Comparison of ENCODE assay signal across 9 cellular contexts in the genomic region with DNA sequence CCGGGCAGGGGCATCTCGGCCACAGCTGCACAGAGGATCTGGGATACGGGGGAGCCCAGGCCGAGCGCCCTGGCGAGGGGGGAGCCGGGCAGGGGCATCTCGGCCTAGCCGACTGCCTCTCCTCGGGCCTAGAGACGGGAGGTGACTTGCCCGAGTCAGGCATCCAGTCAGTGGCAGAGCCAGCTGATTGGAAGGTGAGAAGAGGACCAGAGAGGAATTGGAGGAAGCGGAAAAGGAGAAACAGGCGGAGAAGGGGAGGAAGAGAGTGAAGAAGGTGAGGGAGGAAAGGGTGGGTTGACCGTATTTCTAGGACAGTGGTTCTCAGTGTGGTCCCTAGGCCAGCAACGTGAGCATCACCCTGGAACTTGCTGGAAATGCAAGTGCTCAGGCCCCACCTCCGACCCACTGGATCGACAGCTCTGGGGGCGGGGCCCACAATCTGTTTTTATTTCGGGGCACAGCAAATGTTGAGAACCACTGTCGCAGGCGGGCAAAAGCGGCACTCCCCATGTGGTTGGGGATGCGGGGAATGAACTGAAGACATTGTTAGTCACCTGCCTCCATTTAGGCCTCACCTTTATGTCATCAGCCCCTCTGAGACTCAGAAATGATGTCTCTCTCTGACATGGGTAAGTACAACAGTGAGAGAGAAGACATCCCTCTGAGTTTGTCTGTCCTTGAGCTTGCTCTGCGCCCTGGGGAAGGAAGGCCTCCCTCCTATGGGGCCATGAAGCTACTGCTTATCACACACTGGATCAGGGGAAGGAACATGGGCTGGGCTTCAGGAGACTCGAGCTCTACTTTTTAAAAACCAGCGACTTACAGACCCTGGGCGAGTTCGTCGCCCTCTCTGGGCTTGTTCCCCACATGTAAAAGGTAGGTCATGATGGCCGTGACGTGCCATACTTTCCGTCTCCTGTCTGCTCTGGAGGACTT. TPM values are rescaled to one million over a fixed set of nuclear protein-coding genes. Genes with fewer than 3 reads are reported as not detected.
A peak's percentile ranks its signal among the peaks of the same experiment; 100 is the strongest.
DNase-seq lines count a peak whose midpoint lies in the region; ATAC-seq lines count a peak whose summit lies in the region.
"Had no signal": no experiment of that assay in that cellular context is flagged by ENCODE, and none has a peak within 500 bp of the region (broad histone marks: within the 10 kb centered on the region; RNA-seq: fewer than 3 reads in every experiment).

No MANE protein-coding gene starts in this region.

- CTCF ChIA-PET in activated CD4-positive, alpha-beta memory T cell treated with anti-CD3 and anti-CD28 coated beads, Interleukin-2, amount 10 ng/mL, durations not matched to agents 7 days and 5 days (lab: Charles Lee), result interaction anchor here (0.6 to 4.9 kb wide), 13 partner anchors 9 to 194 kb away, joined by 3 to 58 read pairs (median 3); no protein-coding TSS in a partner anchor
- CTCF ChIA-PET in activated CD4-positive, alpha-beta memory T cell treated with anti-CD3 and anti-CD28 coated beads for 36 hours (lab: Charles Lee), result interaction anchor here (0.6 to 4.9 kb wide), 17 partner anchors 10 to 193 kb away, joined by 3 to 45 read pairs (median 6); partner anchors contain the start of gene NCBP2

- peaks cover 13% of the 10 kb centered on the region for H3K36me3 ChIP-seq in iPS-15b (ENCODE audit: control insufficient read depth, insufficient read depth, low read length)
- H3K36me3 ChIP-seq: spleen had no signal

- no peaks in the 10 kb centered on the region for H3K9me3 ChIP-seq in iPS-15b (ENCODE audit: control insufficient read depth, insufficient read depth, low read length)
- H3K9me3 ChIP-seq: spleen had no signal

- peaks cover 10% of the 10 kb centered on the region for H3K9me3 Mint-ChIP-seq in activated CD4-positive, alpha-beta memory T cell treated with anti-CD3 and anti-CD28 coated beads, Interleukin-2, amount 10 ng/mL, durations not matched to agents 7 days and 5 days
- no peaks in the 10 kb centered on the region for H3K9me3 Mint-ChIP-seq in activated CD4-positive, alpha-beta memory T cell treated with anti-CD3 and anti-CD28 coated beads for 36 hours

- ATAC-seq in HG02885 (IDR thresholded peaks at IDR 0.05; ENCODE audit: poor library complexity, unreplicated experiment) (no peak), GM18861 (IDR thresholded peaks at IDR 0.05; ENCODE audit: unreplicated experiment) (no peak)

- POLR2A ChIA-PET in activated CD4-positive, alpha-beta memory T cell treated with anti-CD3 and anti-CD28 coated beads, Interleukin-2, amount 10 ng/mL, durations not matched to agents 7 days and 5 days (lab: Charles Lee), result interaction anchor here (1.2 to 3.6 kb wide), 2 partner anchors 28 to 502 kb away, joined by 3 to 21 read pairs; no protein-coding TSS in a partner anchor
- POLR2A ChIA-PET in activated CD4-positive, alpha-beta memory T cell treated with anti-CD3 and anti-CD28 coated beads for 36 hours (lab: Charles Lee), result no interaction called here

- no peak for DNase-seq in activated CD4-positive, alpha-beta memory T cell treated with anti-CD3 and anti-CD28 coated beads, Interleukin-2, amount 10 ng/mL, durations not matched to agents 7 days and 5 days
- no peak for DNase-seq in activated CD4-positive, alpha-beta memory T cell treated with anti-CD3 and anti-CD28 coated beads for 36 hours
- DNase-seq in astrocyte of the hippocampus (ENCODE audit: low read depth, low spot score), result peak; percentile 38
- DNase-seq in activated CD8-positive, alpha-beta memory T cell treated with anti-CD3 and anti-CD28 coated beads, Interleukin-2, amount 50 U/mL, for 4 hours, result no peak

- intact Hi-C loops in activated CD4-positive, alpha-beta memory T cell treated with anti-CD3 and anti-CD28 coated beads for 36 hours (cut with micrococcal nuclease), result loop anchor here (1.0 kb wide), 1 partner anchor 20 kb away; no protein-coding TSS in a partner anchor

- H3K9ac ChIP-seq in iPS-15b (ENCODE audit: low read depth, low read length), result no peak overlapping the region

- H3K27ac Mint-ChIP-seq in activated CD4-positive, alpha-beta memory T cell treated with anti-CD3 and anti-CD28 coated beads, Interleukin-2, amount 10 ng/mL, durations not matched to agents 7 days and 5 days, result peak overlapping the region; percentile 38
- H3K27ac Mint-ChIP-seq in activated CD4-positive, alpha-beta memory T cell treated with anti-CD3 and anti-CD28 coated beads for 36 hours, result no peak overlapping the region

- H3K4me1 ChIP-seq in iPS-15b (ENCODE audit: control insufficient read depth, insufficient read depth, low read length), result peaks cover 8% of the 10 kb centered on the region

- peaks cover 27% of the 10 kb centered on the region for H3K4me1 Mint-ChIP-seq in activated CD4-positive, alpha-beta memory T cell treated with anti-CD3 and anti-CD28 coated beads, Interleukin-2, amount 10 ng/mL, durations not matched to agents 7 days and 5 days
- peaks cover 18% of the 10 kb centered on the region for H3K4me1 Mint-ChIP-seq in activated CD4-positive, alpha-beta memory T cell treated with anti-CD3 and anti-CD28 coated beads for 36 hours (ENCODE audit: low read depth)

- peaks cover 2% of the 10 kb centered on the region for H3K36me3 Mint-ChIP-seq in activated CD4-positive, alpha-beta memory T cell treated with anti-CD3 and anti-CD28 coated beads, Interleukin-2, amount 10 ng/mL, durations not matched to agents 7 days and 5 days (ENCODE audit: low read depth)
- no peaks in the 10 kb centered on the region for H3K36me3 Mint-ChIP-seq in activated CD4-positive, alpha-beta memory T cell treated with anti-CD3 and anti-CD28 coated beads for 36 hours

- peak overlapping the region; percentile 6 for H3K27ac ChIP-seq in temporal lobe (ENCODE audit: low read depth, low read length)

- H3K27me3 ChIP-seq in iPS-15b (ENCODE audit: control insufficient read depth, insufficient read depth, low read length), result peaks cover 19% of the 10 kb centered on the region

- H3K27me3 Mint-ChIP-seq in activated CD4-positive, alpha-beta memory T cell treated with anti-CD3 and anti-CD28 coated beads, Interleukin-2, amount 10 ng/mL, durations not matched to agents 7 days and 5 days, result peaks cover 4% of the 10 kb centered on the region
- peaks cover 3% of the 10 kb centered on the region for H3K27me3 Mint-ChIP-seq in activated CD4-positive, alpha-beta memory T cell treated with anti-CD3 and anti-CD28 coated beads for 36 hours

- H3K4me3 Mint-ChIP-seq in activated CD4-positive, alpha-beta memory T cell treated with anti-CD3 and anti-CD28 coated beads, Interleukin-2, amount 10 ng/mL, durations not matched to agents 7 days and 5 days, result peak overlapping the region; percentile 18
- H3K4me3 Mint-ChIP-seq in activated CD4-positive, alpha-beta memory T cell treated with anti-CD3 and anti-CD28 coated beads for 36 hours, result no peak overlapping the region

- peak overlapping the region; percentile 37 for H3K4me3 ChIP-seq in iPS-15b (ENCODE audit: low read depth, low read length)

RNA-seq across cellular contexts. Expression of gene MELTF, which starts 1.0 kb away (rescaled TPM):
- total RNA-seq in activated CD4-positive, alpha-beta memory T cell treated with anti-CD3 and anti-CD28 coated beads, Interleukin-2, amount 10 ng/mL, durations not matched to agents 7 days and 5 days, result 1 to 10 TPM; 5.1 to 6.1 TPM
- 1 to 10 TPM; 6.0 TPM for total RNA-seq in activated CD4-positive, alpha-beta memory T cell treated with anti-CD3 and anti-CD28 coated beads for 36 hours
- 4.4 TPM for total RNA-seq in temporal lobe
